Comparison of ENCODE assay signal across 13 cellular contexts in genomic region chr1:184143449-184143848, GRCh38.
DNase-seq lines count a peak whose midpoint lies in the region; ATAC-seq and TF ChIP-seq lines count a peak whose summit lies in the region.
"Had no signal": no experiment of that assay in that cellular context is flagged by ENCODE, and none has a peak within 500 bp of the region (broad histone marks: within the 10 kb centered on the region; RNA-seq: fewer than 3 reads in every experiment).

No MANE protein-coding gene starts in this region.

- H3K27me3 ChIP-seq in hepatocyte: no peaks in the 10 kb centered on the region
- H3K27me3 ChIP-seq: Peyer's patch had no signal

- peak overlapping the region; percentile 79 for H3K27ac Mint-ChIP-seq in neural crest cell (ENCODE audit: unreplicated experiment)
- H3K27ac Mint-ChIP-seq: WTC11 had no signal

- H3K4me1 ChIP-seq in hepatocyte (ENCODE audit: insufficient read depth): no peaks in the 10 kb centered on the region
- H3K4me1 ChIP-seq: Peyer's patch had no signal

- H3K9me3 ChIP-seq in hepatocyte (ENCODE audit: low read depth): no peaks in the 10 kb centered on the region
- H3K9me3 ChIP-seq: Peyer's patch had no signal

- no peak overlapping the region for H3K4me3 Mint-ChIP-seq in neural crest cell
- H3K4me3 Mint-ChIP-seq: WTC11 had no signal

- no peak for ATAC-seq in GM21723 (IDR thresholded peaks at IDR 0.05; ENCODE audit: unreplicated experiment)
- ATAC-seq: WTC11 had no signal

- H3K9me3 Mint-ChIP-seq in neural crest cell: peaks cover 3% of the 10 kb centered on the region

- H3K36me3 ChIP-seq in hepatocyte (replicated peaks; ENCODE audit: insufficient read depth, low read depth): no peaks in the 10 kb centered on the region
- H3K36me3 ChIP-seq: Peyer's patch had no signal

- TF ChIP-seq CTCF in cardiac fibroblast (IDR thresholded peaks at IDR 0.05; ENCODE audit: low read depth, low read length) (no peak), neural crest cell (conservative IDR thresholded peaks at IDR 0.05) (no peak), hepatocyte (IDR thresholded peaks at IDR 0.05; ENCODE audit: poor library complexity) (no peak)

- H3K27me3 Mint-ChIP-seq in neural crest cell (ENCODE audit: low read depth): no peaks in the 10 kb centered on the region

- H3K79me2 ChIP-seq in hepatocyte: no peaks in the 10 kb centered on the region

- H3K36me3 Mint-ChIP-seq in neural crest cell (ENCODE audit: low read depth): no peaks in the 10 kb centered on the region

- no peak overlapping the region for H3K27ac ChIP-seq in hepatocyte
- H3K27ac ChIP-seq: Peyer's patch had no signal

- 87% methylated on average over 5 of the region's 5 CpGs for WGBS in hepatocyte (ENCODE audit: low lambda C conversion rate, missing lambda C conversion rate)

- no peak overlapping the region for H2AFZ ChIP-seq in hepatocyte

- H3K4me2 ChIP-seq in hepatocyte: no peak overlapping the region

- peaks cover 6% of the 10 kb centered on the region for H3K4me1 Mint-ChIP-seq in neural crest cell

- H3K4me3 ChIP-seq in cardiac fibroblast (replicated peaks in 1 of 2; ENCODE audit: low read depth in 2 of 2, low read length in 2 of 2) (no peak overlapping the region), hepatocyte (no peak overlapping the region)
- H3K4me3 ChIP-seq: Peyer's patch had no signal

- DNase-seq in COLO829 (ENCODE audit: low spot score): peak; percentile 31
- peak; percentile 89 for DNase-seq in NCI-H1694 (lab: John Stamatoyannopoulos, UW)
- DNase-seq in cardiac fibroblast (ENCODE audit: low read depth in 2 of 2): peak; percentile 39 to 48
- no peak for DNase-seq in neural crest cell (ENCODE audit: low read depth, low spot score)
- no peak for DNase-seq in GM19238 (ENCODE audit: insufficient read length, low spot score)
- DNase-seq in hepatocyte (ENCODE audit: low spot score): no peak
- DNase-seq in T-helper 9 cell: no peak
- DNase-seq: activated effector memory CD4-positive, alpha-beta T cell treated with anti-CD3 and anti-CD28 coated beads, Interleukin-2, amount 50 U/mL, for 16 hours; NCI-H1048; Peyer's patch; stimulated activated CD4-positive, alpha-beta T cell treated with anti-CD3 and anti-CD28 coated beads, Interleukin-4, amount 100 ng/mL, for 24 hours had no signal

- no peaks in the 10 kb centered on the region for H4K20me1 ChIP-seq in hepatocyte (ENCODE audit: insufficient read depth, poor library complexity, severe bottlenecking)

- no peaks in the 10 kb centered on the region for H3K9me2 ChIP-seq in hepatocyte (replicated peaks; ENCODE audit: insufficient read depth)

Comparison
In these comparisons a context has a peak if more than half of its experiments do, and no peak if none do; other contexts are left out.
1. DNase-seq: peak in COLO829 (single experiment), NCI-H1694 (single experiment) and cardiac fibroblast (2 of 2); none in neural crest cell (single experiment), GM19238 (single experiment), hepatocyte (single experiment) and T-helper 9 cell (single experiment).